In the genomic region with DNA sequence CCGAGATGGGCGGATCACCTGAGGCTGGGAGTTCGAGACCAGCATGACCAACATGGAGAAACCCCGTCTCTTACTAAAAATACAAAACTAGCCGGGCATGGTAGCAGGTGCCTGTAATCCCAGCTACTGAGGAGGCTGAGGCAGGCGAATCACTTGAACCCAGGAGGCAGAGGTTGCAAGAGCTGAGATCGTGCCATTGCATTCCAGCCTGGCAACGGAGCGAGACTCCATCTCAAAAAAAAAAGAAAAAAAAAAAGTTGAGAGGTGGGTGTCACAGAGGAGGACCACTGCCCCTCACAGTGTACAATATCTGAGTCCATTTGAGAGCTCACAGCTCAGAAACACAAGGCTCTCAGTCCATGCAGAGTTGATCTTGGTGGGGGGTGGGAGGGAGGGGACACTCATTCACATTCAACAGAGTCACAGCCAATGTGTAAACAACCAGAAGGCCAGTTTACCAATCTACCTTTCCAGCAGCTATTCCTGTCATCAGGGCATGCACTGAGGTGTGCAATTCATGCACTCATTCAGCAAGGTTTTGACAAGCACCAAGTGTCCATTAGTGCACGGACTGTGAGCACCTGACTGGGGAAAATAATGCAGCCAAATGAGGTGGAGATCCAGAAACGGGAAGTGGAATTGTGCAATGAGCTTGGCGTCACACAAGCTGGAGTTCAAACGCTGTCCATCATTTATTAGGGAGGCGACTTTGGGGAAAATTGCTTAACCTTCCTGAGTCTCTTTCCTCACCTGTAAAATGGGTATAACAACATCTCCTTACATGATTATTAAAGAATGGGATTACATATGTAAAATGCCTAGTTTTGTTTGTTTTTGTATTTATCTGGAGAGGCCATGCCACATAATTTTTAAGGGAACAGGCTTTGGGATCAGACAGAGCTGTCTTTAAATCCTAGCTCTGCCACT, we compare ENCODE assay signal across 1 cellular context.
TF ChIP-seq lines count a peak whose summit lies in the region.

No MANE protein-coding gene starts in this region.

TF ChIP-seq in WTC11, 78 proteins besides CTCF, POLR2A, EP300 and RAD21 (continued from another document):
- TF ChIP-seq, protein P1, sequence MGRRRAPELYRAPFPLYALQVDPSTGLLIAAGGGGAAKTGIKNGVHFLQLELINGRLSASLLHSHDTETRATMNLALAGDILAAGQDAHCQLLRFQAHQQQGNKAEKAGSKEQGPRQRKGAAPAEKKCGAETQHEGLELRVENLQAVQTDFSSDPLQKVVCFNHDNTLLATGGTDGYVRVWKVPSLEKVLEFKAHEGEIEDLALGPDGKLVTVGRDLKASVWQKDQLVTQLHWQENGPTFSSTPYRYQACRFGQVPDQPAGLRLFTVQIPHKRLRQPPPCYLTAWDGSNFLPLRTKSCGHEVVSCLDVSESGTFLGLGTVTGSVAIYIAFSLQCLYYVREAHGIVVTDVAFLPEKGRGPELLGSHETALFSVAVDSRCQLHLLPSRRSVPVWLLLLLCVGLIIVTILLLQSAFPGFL (CRISPR knock-in tag; IDR thresholded peaks at IDR 0.05; ENCODE audit: borderline replicate concordance), result no peak
- no peak for TF ChIP-seq STAT6 (CRISPR knock-in tag; conservative IDR thresholded peaks at IDR 0.05; ENCODE audit: low read depth)
- no peak for TF ChIP-seq RELA (CRISPR knock-in tag; IDR thresholded peaks at IDR 0.05; ENCODE audit: borderline replicate concordance)
- TF ChIP-seq TEAD4 (CRISPR knock-in tag; IDR thresholded peaks at IDR 0.05), result no peak
- no peak for TF ChIP-seq MXD4 (CRISPR knock-in tag; IDR thresholded peaks at IDR 0.05; ENCODE audit: borderline replicate concordance)
- TF ChIP-seq E2F4 (CRISPR knock-in tag; IDR thresholded peaks at IDR 0.05; ENCODE audit: borderline replicate concordance, low read depth), result no peak
- TF ChIP-seq ZNF263 (CRISPR knock-in tag; IDR thresholded peaks at IDR 0.05; ENCODE audit: low read depth), result no peak
- no peak for TF ChIP-seq ZBTB21 (CRISPR knock-in tag; IDR thresholded peaks at IDR 0.05; ENCODE audit: borderline replicate concordance)
- TF ChIP-seq ZNF425 (CRISPR knock-in tag; conservative IDR thresholded peaks at IDR 0.05), result no peak
